In the genomic region with DNA sequence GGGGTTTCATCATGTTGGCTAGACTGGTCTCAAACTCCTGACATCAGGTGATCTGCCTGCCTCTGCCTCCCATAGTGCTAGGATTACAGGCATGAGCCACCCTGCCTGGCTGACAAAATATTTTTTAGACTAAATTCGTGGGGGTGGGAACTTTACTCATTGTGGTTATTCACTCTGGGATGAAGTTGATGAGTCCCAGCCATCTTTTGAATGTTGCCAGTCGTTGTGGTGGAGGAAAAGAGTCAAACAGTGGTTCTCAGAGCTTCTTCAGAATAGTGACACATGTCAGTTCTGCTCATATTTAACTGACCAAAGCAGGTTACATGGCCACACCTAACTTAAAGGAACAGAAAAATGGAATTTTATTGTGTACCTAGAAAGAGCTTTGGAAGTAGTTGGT, we compare ENCODE assay signal across 19 cellular contexts. TPM values are rescaled to one million over a fixed set of nuclear protein-coding genes. Genes with fewer than 3 reads are reported as not detected.
DNase-seq lines count a peak whose midpoint lies in the region; ATAC-seq and TF ChIP-seq lines count a peak whose summit lies in the region.
"Had no signal": no experiment of that assay in that cellular context is flagged by ENCODE, and none has a peak within 500 bp of the region (broad histone marks: within the 10 kb centered on the region; RNA-seq: fewer than 3 reads in every experiment).

No MANE protein-coding gene starts in this region.

- peak; percentile 73 to 92 for ATAC-seq in activated naive CD4-positive, alpha-beta T cell treated with anti-CD3 and anti-CD28 coated beads, Interleukin-2, amount 50 U/mL, for 72 hours
- ATAC-seq in stimulated activated naive CD8-positive, alpha-beta T cell treated with anti-CD3 and anti-CD28 coated beads, Interleukin-15, amount 100 ng/mL, for 72 hours = peak; percentile 64
- ATAC-seq in HG02870 (IDR thresholded peaks at IDR 0.05; ENCODE audit: unreplicated experiment) (no peak), HG03571 (IDR thresholded peaks at IDR 0.05; ENCODE audit: unreplicated experiment) (no peak)
- ATAC-seq: mucosa of descending colon, psoas muscle had no signal

- no peak for DNase-seq in activated naive CD4-positive, alpha-beta T cell treated with anti-CD3 and anti-CD28 coated beads, Interleukin-2, amount 50 U/mL, for 72 hours (ENCODE audit: low spot score in 2 of 2)
- DNase-seq in activated naive CD4-positive, alpha-beta T cell treated with anti-CD3 and anti-CD28 coated beads, Interleukin-2, amount 50 U/mL, for 16 hours = no peak
- peak; percentile 1 to 6 for DNase-seq in activated CD4-positive, alpha-beta T cell treated with anti-CD3 and anti-CD28 coated beads, Interleukin-2, amount 50 U/mL, for 4 hours
- DNase-seq in endothelial cell (ENCODE audit: low spot score) = no peak
- no peak for DNase-seq in stimulated activated naive CD8-positive, alpha-beta T cell treated with anti-CD3 and anti-CD28 coated beads, Interleukin-15, amount 100 ng/mL, for 72 hours
- DNase-seq: DMS153, foreskin fibroblast, GF-D8, immature natural killer cell, MM.1S, mucosa of descending colon, NCI-H1436 treated with DMSO at 0.1 percent for 48 hours, NCI-H524, psoas muscle, SK-N-SH, testis had no signal

- H3K27me3 Mint-ChIP-seq in endothelial cell (ENCODE audit: unreplicated experiment) = peaks cover 6% of the 10 kb centered on the region
- H3K27me3 Mint-ChIP-seq in stimulated activated naive CD8-positive, alpha-beta T cell treated with anti-CD3 and anti-CD28 coated beads, Interleukin-15, amount 100 ng/mL, for 72 hours = no peaks in the 10 kb centered on the region

- peaks cover 0 to 4% of the 10 kb centered on the region in 2 donors for H3K9me3 Mint-ChIP-seq in activated naive CD4-positive, alpha-beta T cell treated with anti-CD3 and anti-CD28 coated beads, Interleukin-2, amount 50 U/mL, for 72 hours
- H3K9me3 Mint-ChIP-seq in endothelial cell (ENCODE audit: unreplicated experiment) = no peaks in the 10 kb centered on the region
- no peaks in the 10 kb centered on the region for H3K9me3 Mint-ChIP-seq in stimulated activated naive CD8-positive, alpha-beta T cell treated with anti-CD3 and anti-CD28 coated beads, Interleukin-15, amount 100 ng/mL, for 72 hours
- H3K9me3 Mint-ChIP-seq: immature natural killer cell had no signal

- no peak for TF ChIP-seq CTCF in endothelial cell (IDR thresholded peaks at IDR 0.05; ENCODE audit: unreplicated experiment)

- H3K27ac Mint-ChIP-seq in activated naive CD4-positive, alpha-beta T cell treated with anti-CD3 and anti-CD28 coated beads, Interleukin-2, amount 50 U/mL, for 72 hours = peak overlapping the region; percentile 15 to 33
- no peak overlapping the region for H3K27ac Mint-ChIP-seq in endothelial cell (ENCODE audit: unreplicated experiment)
- H3K27ac Mint-ChIP-seq in stimulated activated naive CD8-positive, alpha-beta T cell treated with anti-CD3 and anti-CD28 coated beads, Interleukin-15, amount 100 ng/mL, for 72 hours = no peak overlapping the region

- peaks cover 22% of the 10 kb centered on the region for H3K4me1 Mint-ChIP-seq in endothelial cell (ENCODE audit: unreplicated experiment)
- H3K4me1 Mint-ChIP-seq in stimulated activated naive CD8-positive, alpha-beta T cell treated with anti-CD3 and anti-CD28 coated beads, Interleukin-15, amount 100 ng/mL, for 72 hours = peaks cover 43% of the 10 kb centered on the region

- peak overlapping the region; percentile 0 for H3K4me3 Mint-ChIP-seq in endothelial cell (ENCODE audit: unreplicated experiment)
- H3K4me3 Mint-ChIP-seq in stimulated activated naive CD8-positive, alpha-beta T cell treated with anti-CD3 and anti-CD28 coated beads, Interleukin-15, amount 100 ng/mL, for 72 hours = no peak overlapping the region
- H3K4me3 Mint-ChIP-seq: neural crest cell had no signal

- peaks cover 0 to 32% of the 10 kb centered on the region in 2 donors for H3K36me3 Mint-ChIP-seq in activated naive CD4-positive, alpha-beta T cell treated with anti-CD3 and anti-CD28 coated beads, Interleukin-2, amount 50 U/mL, for 72 hours
- peaks cover 4% of the 10 kb centered on the region for H3K36me3 Mint-ChIP-seq in endothelial cell (ENCODE audit: low read depth, unreplicated experiment)
- H3K36me3 Mint-ChIP-seq: immature natural killer cell had no signal

RNA-seq across cellular contexts. Expression of a gene that starts 6.9 kb away (rescaled TPM):
- 10 to 100 TPM; 76.2 to 80.3 TPM for total RNA-seq in activated naive CD4-positive, alpha-beta T cell treated with anti-CD3 and anti-CD28 coated beads, Interleukin-2, amount 50 U/mL, for 72 hours
- 68.2 TPM for total RNA-seq in endothelial cell (ENCODE audit: unreplicated experiment)

Comparison
In these comparisons a context has a peak if more than half of its experiments do, and no peak if none do; other contexts are left out.
1. ATAC-seq: peak in activated naive CD4-positive, alpha-beta T cell treated with anti-CD3 and anti-CD28 coated beads, Interleukin-2, amount 50 U/mL, for 72 hours (2 of 2) and stimulated activated naive CD8-positive, alpha-beta T cell treated with anti-CD3 and anti-CD28 coated beads, Interleukin-15, amount 100 ng/mL, for 72 hours (single experiment); none in HG02870 (single experiment) and HG03571 (single experiment).
2. DNase-seq: peak in activated CD4-positive, alpha-beta T cell treated with anti-CD3 and anti-CD28 coated beads, Interleukin-2, amount 50 U/mL, for 4 hours (2 of 2); none in activated naive CD4-positive, alpha-beta T cell treated with anti-CD3 and anti-CD28 coated beads, Interleukin-2, amount 50 U/mL, for 72 hours (0 of 2), activated naive CD4-positive, alpha-beta T cell treated with anti-CD3 and anti-CD28 coated beads, Interleukin-2, amount 50 U/mL, for 16 hours (single experiment), endothelial cell (single experiment) and stimulated activated naive CD8-positive, alpha-beta T cell treated with anti-CD3 and anti-CD28 coated beads, Interleukin-15, amount 100 ng/mL, for 72 hours (0 of 2).
3. H3K27ac Mint-ChIP-seq: peak in activated naive CD4-positive, alpha-beta T cell treated with anti-CD3 and anti-CD28 coated beads, Interleukin-2, amount 50 U/mL, for 72 hours (2 of 2); none in endothelial cell (single experiment) and stimulated activated naive CD8-positive, alpha-beta T cell treated with anti-CD3 and anti-CD28 coated beads, Interleukin-15, amount 100 ng/mL, for 72 hours (0 of 2).